Comparison of ENCODE assay signal across 1 cellular context in genomic region chr11:65418681-65419459, GRCh38.
A peak's percentile ranks its signal among the peaks of the same experiment; 100 is the strongest.
TF ChIP-seq lines count a peak whose summit lies in the region.

No MANE protein-coding gene starts in this region.

TF ChIP-seq in HepG2, 621 proteins besides CTCF, POLR2A, EP300 and RAD21 (continued from another document and continues in another):
- TF ChIP-seq, protein P1, sequence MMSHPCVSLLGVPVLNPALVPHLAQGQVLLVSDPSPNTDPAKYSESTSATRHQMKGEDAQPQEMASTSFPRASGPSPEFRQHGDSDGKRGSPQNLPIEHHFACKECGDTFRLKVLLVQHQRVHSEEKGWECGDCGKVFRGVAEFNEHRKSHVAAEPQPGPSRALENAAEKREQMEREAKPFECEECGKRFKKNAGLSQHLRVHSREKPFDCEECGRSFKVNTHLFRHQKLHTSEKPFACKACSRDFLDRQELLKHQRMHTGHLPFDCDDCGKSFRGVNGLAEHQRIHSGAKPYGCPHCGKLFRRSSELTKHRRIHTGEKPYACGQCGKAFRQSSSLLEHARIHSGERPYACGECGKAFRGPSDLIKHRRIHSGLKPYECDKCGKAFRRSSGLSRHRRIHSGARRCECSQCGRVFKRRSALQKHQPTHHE (CRISPR knock-in tag; IDR thresholded peaks at IDR 0.05; ENCODE audit: borderline replicate concordance) = peak; percentile 53; the same call in 1 of the 2 replicates
- TF ChIP-seq PHF20 (CRISPR knock-in tag; IDR thresholded peaks at IDR 0.05) (no peak), MAF1 (CRISPR knock-in tag; IDR thresholded peaks at IDR 0.05; ENCODE audit: borderline replicate concordance) (no peak; the same call in 1 of the 2 replicates), ZNF713 (CRISPR knock-in tag; IDR thresholded peaks at IDR 0.05) (no peak), ZNF24 (IDR thresholded peaks at IDR 0.05) (0 out of 2 replicates have a peak, but pooled peaks have one; percentile 27), NFYB (CRISPR knock-in tag; IDR thresholded peaks at IDR 0.05) (peak; percentile 8; the same call in 1 of the 2 replicates), ZGPAT (CRISPR knock-in tag; IDR thresholded peaks at IDR 0.05) (peak; percentile 96), SIN3B (IDR thresholded peaks at IDR 0.05; ENCODE audit: low read length) (no peak), ZNF614 (CRISPR knock-in tag; IDR thresholded peaks at IDR 0.05; ENCODE audit: borderline replicate concordance) (peak; percentile 44), ZNF891 (CRISPR knock-in tag; IDR thresholded peaks at IDR 0.05) (peak; percentile 64; the same call in 1 of the 2 replicates), NKX3-1 (CRISPR knock-in tag; IDR thresholded peaks at IDR 0.05) (0 out of 2 replicates have a peak, but pooled peaks have one; percentile 45), NFE2L2 (IDR thresholded peaks at IDR 0.05; ENCODE audit: low read length) (peak; percentile 98), ZSCAN21 (CRISPR knock-in tag; IDR thresholded peaks at IDR 0.05; ENCODE audit: borderline replicate concordance) (peak; percentile 78; the same call in 1 of the 2 replicates), ZNF501 (CRISPR knock-in tag; IDR thresholded peaks at IDR 0.05) (peak; percentile 94), NFIC (IDR thresholded peaks at IDR 0.05; ENCODE audit: low read length) (no peak), ZNF574 (CRISPR knock-in tag; IDR thresholded peaks at IDR 0.05) (peak; percentile 59), ZSCAN9 (CRISPR knock-in tag; IDR thresholded peaks at IDR 0.05; ENCODE audit: borderline replicate concordance) (0 out of 2 replicates have a peak, but pooled peaks have one; percentile 27), ZBTB38 (CRISPR knock-in tag; IDR thresholded peaks at IDR 0.05) (no peak; the same call in 1 of the 2 replicates), SP4 (CRISPR knock-in tag; IDR thresholded peaks at IDR 0.05) (peak; percentile 84), NFYC (CRISPR knock-in tag; IDR thresholded peaks at IDR 0.05) (no peak), AHR (CRISPR knock-in tag; IDR thresholded peaks at IDR 0.05) (0 out of 2 replicates have a peak, but pooled peaks have one; percentile 32), GATAD1 (CRISPR knock-in tag; IDR thresholded peaks at IDR 0.05) (peak; percentile 59; the same call in 1 of the 2 replicates), NR2F1 (CRISPR knock-in tag; IDR thresholded peaks at IDR 0.05) (peak; percentile 88 to 98), TBL1XR1 (IDR thresholded peaks at IDR 0.05; ENCODE audit: borderline replicate concordance, low read length, partially characterized antibody) (peak; percentile 78), LCORL (IDR thresholded peaks at IDR 0.05) (peak; percentile 59; the same call in 1 of the 2 replicates), LCORL (CRISPR knock-in tag; IDR thresholded peaks at IDR 0.05) (peak; percentile 92), NBN (conservative IDR thresholded peaks at IDR 0.05) (no peak), RELA (CRISPR knock-in tag; IDR thresholded peaks at IDR 0.05) (no peak), ONECUT2 (CRISPR knock-in tag; IDR thresholded peaks at IDR 0.05) (no peak), ELF4 (CRISPR knock-in tag; IDR thresholded peaks at IDR 0.05; ENCODE audit: borderline replicate concordance) (peak; percentile 66), CHD4 (IDR thresholded peaks at IDR 0.05; ENCODE audit: borderline replicate concordance, low read length) (no peak), PTBP1 (IDR thresholded peaks at IDR 0.05; ENCODE audit: low read depth, low read length, poor library complexity, severe bottlenecking) (peak; percentile 63), TCF7L2 (IDR thresholded peaks at IDR 0.05; ENCODE audit: low read depth, low read length) (0 out of 2 replicates have a peak, but pooled peaks have one; percentile 25), ZNF460 (CRISPR knock-in tag; IDR thresholded peaks at IDR 0.05; ENCODE audit: borderline replicate concordance) (peak; percentile 52; the same call in 1 of the 2 replicates), ESRRA (CRISPR knock-in tag; IDR thresholded peaks at IDR 0.05; ENCODE audit: low read depth) (peak; percentile 92), ZNF879 (CRISPR knock-in tag; IDR thresholded peaks at IDR 0.05) (0 out of 2 replicates have a peak, but pooled peaks have one; percentile 34), FOXO1 (CRISPR knock-in tag; IDR thresholded peaks at IDR 0.05) (peak; percentile 91; the same call in 1 of the 2 replicates), GTF2F1 (IDR thresholded peaks at IDR 0.05; ENCODE audit: low read length) (peak; percentile 66), CREM (IDR thresholded peaks at IDR 0.05) (peak; percentile 94), CREM (CRISPR knock-in tag; IDR thresholded peaks at IDR 0.05) (no peak), ZSCAN31 (CRISPR knock-in tag; IDR thresholded peaks at IDR 0.05; ENCODE audit: low read depth) (peak; percentile 80), ZNF337 (CRISPR knock-in tag; IDR thresholded peaks at IDR 0.05; ENCODE audit: borderline replicate concordance, low read depth) (no peak), KDM2A (CRISPR knock-in tag; IDR thresholded peaks at IDR 0.05; ENCODE audit: borderline replicate concordance, low read depth) (peak; percentile 55), ETV5 (CRISPR knock-in tag; IDR thresholded peaks at IDR 0.05; ENCODE audit: borderline replicate concordance) (peak; percentile 86), ATF1 (CRISPR knock-in tag; IDR thresholded peaks at IDR 0.05) (peak; percentile 71), MEF2D (CRISPR knock-in tag; IDR thresholded peaks at IDR 0.05) (peak; percentile 93), ZFX (CRISPR knock-in tag; IDR thresholded peaks at IDR 0.05; ENCODE audit: low read depth) (peak; percentile 98), ZNF331 (CRISPR knock-in tag; IDR thresholded peaks at IDR 0.05) (peak; percentile 52; the same call in 1 of the 2 replicates)
- TF ChIP-seq, protein P2, sequence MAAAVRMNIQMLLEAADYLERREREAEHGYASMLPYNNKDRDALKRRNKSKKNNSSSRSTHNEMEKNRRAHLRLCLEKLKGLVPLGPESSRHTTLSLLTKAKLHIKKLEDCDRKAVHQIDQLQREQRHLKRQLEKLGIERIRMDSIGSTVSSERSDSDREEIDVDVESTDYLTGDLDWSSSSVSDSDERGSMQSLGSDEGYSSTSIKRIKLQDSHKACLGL (CRISPR knock-in tag; IDR thresholded peaks at IDR 0.05) = peak; percentile 75
- TF ChIP-seq, protein P3, sequence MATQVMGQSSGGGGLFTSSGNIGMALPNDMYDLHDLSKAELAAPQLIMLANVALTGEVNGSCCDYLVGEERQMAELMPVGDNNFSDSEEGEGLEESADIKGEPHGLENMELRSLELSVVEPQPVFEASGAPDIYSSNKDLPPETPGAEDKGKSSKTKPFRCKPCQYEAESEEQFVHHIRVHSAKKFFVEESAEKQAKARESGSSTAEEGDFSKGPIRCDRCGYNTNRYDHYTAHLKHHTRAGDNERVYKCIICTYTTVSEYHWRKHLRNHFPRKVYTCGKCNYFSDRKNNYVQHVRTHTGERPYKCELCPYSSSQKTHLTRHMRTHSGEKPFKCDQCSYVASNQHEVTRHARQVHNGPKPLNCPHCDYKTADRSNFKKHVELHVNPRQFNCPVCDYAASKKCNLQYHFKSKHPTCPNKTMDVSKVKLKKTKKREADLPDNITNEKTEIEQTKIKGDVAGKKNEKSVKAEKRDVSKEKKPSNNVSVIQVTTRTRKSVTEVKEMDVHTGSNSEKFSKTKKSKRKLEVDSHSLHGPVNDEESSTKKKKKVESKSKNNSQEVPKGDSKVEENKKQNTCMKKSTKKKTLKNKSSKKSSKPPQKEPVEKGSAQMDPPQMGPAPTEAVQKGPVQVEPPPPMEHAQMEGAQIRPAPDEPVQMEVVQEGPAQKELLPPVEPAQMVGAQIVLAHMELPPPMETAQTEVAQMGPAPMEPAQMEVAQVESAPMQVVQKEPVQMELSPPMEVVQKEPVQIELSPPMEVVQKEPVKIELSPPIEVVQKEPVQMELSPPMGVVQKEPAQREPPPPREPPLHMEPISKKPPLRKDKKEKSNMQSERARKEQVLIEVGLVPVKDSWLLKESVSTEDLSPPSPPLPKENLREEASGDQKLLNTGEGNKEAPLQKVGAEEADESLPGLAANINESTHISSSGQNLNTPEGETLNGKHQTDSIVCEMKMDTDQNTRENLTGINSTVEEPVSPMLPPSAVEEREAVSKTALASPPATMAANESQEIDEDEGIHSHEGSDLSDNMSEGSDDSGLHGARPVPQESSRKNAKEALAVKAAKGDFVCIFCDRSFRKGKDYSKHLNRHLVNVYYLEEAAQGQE (IDR thresholded peaks at IDR 0.05; ENCODE audit: borderline replicate concordance in 1 of 2, low read depth in 1 of 2, low read length in 2 of 2) = peak in 1 of 2 experiments; percentile 57; a peak in 1 of 4 replicates
- TF ChIP-seq, protein P4, sequence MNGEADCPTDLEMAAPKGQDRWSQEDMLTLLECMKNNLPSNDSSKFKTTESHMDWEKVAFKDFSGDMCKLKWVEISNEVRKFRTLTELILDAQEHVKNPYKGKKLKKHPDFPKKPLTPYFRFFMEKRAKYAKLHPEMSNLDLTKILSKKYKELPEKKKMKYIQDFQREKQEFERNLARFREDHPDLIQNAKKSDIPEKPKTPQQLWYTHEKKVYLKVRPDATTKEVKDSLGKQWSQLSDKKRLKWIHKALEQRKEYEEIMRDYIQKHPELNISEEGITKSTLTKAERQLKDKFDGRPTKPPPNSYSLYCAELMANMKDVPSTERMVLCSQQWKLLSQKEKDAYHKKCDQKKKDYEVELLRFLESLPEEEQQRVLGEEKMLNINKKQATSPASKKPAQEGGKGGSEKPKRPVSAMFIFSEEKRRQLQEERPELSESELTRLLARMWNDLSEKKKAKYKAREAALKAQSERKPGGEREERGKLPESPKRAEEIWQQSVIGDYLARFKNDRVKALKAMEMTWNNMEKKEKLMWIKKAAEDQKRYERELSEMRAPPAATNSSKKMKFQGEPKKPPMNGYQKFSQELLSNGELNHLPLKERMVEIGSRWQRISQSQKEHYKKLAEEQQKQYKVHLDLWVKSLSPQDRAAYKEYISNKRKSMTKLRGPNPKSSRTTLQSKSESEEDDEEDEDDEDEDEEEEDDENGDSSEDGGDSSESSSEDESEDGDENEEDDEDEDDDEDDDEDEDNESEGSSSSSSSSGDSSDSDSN (CRISPR knock-in tag; IDR thresholded peaks at IDR 0.05) = peak; percentile 88
- TF ChIP-seq, protein P5, sequence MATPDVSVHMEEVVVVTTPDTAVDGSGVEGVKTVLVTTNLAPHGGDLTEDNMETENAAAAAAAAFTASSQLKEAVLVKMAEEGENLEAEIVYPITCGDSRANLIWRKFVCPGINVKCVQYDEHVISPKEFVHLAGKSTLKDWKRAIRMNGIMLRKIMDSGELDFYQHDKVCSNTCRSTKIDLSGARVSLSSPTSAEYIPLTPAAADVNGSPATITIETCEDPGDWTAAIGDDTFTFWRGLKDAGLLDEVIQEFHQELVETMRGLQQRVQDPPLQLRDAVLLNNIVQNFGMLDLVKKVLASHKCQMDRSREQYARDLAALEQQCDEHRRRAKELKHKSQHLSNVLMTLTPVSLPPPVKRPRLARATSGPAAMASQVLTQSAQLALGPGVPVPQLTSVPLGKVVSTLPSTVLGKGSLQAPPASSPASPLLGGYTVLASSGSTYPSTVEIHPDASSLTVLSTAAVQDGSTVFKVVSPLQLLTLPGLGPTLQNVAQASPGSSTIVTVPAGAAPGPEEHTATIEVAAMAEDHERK (CRISPR knock-in tag; IDR thresholded peaks at IDR 0.05; ENCODE audit: low read depth) = 0 out of 2 replicates have a peak, but pooled peaks have one; percentile 18
- TF ChIP-seq, protein P6, sequence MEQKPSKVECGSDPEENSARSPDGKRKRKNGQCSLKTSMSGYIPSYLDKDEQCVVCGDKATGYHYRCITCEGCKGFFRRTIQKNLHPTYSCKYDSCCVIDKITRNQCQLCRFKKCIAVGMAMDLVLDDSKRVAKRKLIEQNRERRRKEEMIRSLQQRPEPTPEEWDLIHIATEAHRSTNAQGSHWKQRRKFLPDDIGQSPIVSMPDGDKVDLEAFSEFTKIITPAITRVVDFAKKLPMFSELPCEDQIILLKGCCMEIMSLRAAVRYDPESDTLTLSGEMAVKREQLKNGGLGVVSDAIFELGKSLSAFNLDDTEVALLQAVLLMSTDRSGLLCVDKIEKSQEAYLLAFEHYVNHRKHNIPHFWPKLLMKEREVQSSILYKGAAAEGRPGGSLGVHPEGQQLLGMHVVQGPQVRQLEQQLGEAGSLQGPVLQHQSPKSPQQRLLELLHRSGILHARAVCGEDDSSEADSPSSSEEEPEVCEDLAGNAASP (CRISPR knock-in tag; IDR thresholded peaks at IDR 0.05; ENCODE audit: borderline replicate concordance) = peak; percentile 96
